12 cellular contexts compared by ENCODE assay signal in genomic region chr3:186220365-186220764, GRCh38.
DNase-seq lines count a peak whose midpoint lies in the region; ATAC-seq and TF ChIP-seq lines count a peak whose summit lies in the region.
"Had no signal": no experiment of that assay in that cellular context is flagged by ENCODE, and none has a peak within 500 bp of the region (broad histone marks: within the 10 kb centered on the region; RNA-seq: fewer than 3 reads in every experiment).

No MANE protein-coding gene starts in this region.

- H3K4me1 ChIP-seq in esophagus squamous epithelium, result peaks cover 0 to 25% (median 7%) of the 10 kb centered on the region in 3 donors

- peak in 1 of 2 donors; percentile 20 for DNase-seq in activated naive CD4-positive, alpha-beta T cell treated with anti-CD3 and anti-CD28 coated beads, Interleukin-2, amount 50 U/mL, for 72 hours (ENCODE audit: low spot score in 2 of 2)
- DNase-seq in activated naive CD4-positive, alpha-beta T cell treated with Interleukin-2 at 50 U/mL for 16 hours, result no peak
- DNase-seq in RKO (ENCODE audit: low spot score) (peak; percentile 62), esophagus squamous epithelium (lab: John Stamatoyannopoulos, UW) (no peak), NCI-H524 (lab: John Stamatoyannopoulos, UW) (no peak), ureter (ENCODE audit: low spot score) (no peak), left colon (no peak)
- DNase-seq in stimulated activated CD8-positive, alpha-beta memory T cell treated with anti-CD3 and anti-CD28 coated beads, Interleukin-4, amount 100 ng/mL, for 48 hours, result peak; percentile 39
- DNase-seq: activated CD4-positive, alpha-beta T cell treated with anti-CD3 and anti-CD28 coated beads, Interleukin-2, amount 10 ng/mL, durations not matched to agents 24 days and 14 days; NCI-H510A treated with DMSO at 0.1 percent for 48 hours; RPMI8226; stomach had no signal

- H3K4me3 ChIP-seq in esophagus squamous epithelium, result no peak overlapping the region
- H3K4me3 ChIP-seq: stomach had no signal

- H3K9me3 ChIP-seq in esophagus squamous epithelium, result no peaks in the 10 kb centered on the region
- H3K9me3 ChIP-seq: stomach had no signal

- 57 to 72% methylated on average over 6 of the region's 6 CpGs for WGBS in esophagus squamous epithelium, 2 donors

- no peaks in the 10 kb centered on the region for H3K36me3 ChIP-seq in esophagus squamous epithelium
- H3K36me3 ChIP-seq: stomach had no signal

- no peak overlapping the region for H3K27ac Mint-ChIP-seq in activated naive CD4-positive, alpha-beta T cell treated with anti-CD3 and anti-CD28 coated beads, Interleukin-2, amount 50 U/mL, for 72 hours
- H3K27ac Mint-ChIP-seq: activated CD4-positive, alpha-beta T cell treated with anti-CD3 and anti-CD28 coated beads, Interleukin-2, amount 10 ng/mL, durations not matched to agents 24 days and 14 days had no signal

- intact Hi-C loops in esophagus squamous epithelium (cut with DNase I) (no loop called here), left colon (cut with DNase I, micrococcal nuclease) (no loop called here)

- H3K27me3 ChIP-seq in esophagus squamous epithelium, result peaks cover 0 to 14% (median 0%) of the 10 kb centered on the region in 4 donors
- H3K27me3 ChIP-seq: stomach had no signal

- no peaks in the 10 kb centered on the region for H3K36me3 Mint-ChIP-seq in activated naive CD4-positive, alpha-beta T cell treated with anti-CD3 and anti-CD28 coated beads, Interleukin-2, amount 50 U/mL, for 72 hours

- H3K27ac ChIP-seq in esophagus squamous epithelium, result peak overlapping the region in 3 of 4 donors; percentile 47 to 62 (median 60)

- no peak for TF ChIP-seq CTCF in esophagus squamous epithelium (IDR thresholded peaks at IDR 0.05)

- ATAC-seq in activated naive CD4-positive, alpha-beta T cell treated with anti-CD3 and anti-CD28 coated beads, Interleukin-2, amount 50 U/mL, for 72 hours, result peak; percentile 56 to 60
- ATAC-seq in left colon, result no peak

- TF ChIP-seq POLR2A in esophagus squamous epithelium (IDR thresholded peaks at IDR 0.05), result no peak

- peaks cover 0 to 2% of the 10 kb centered on the region in 2 donors for H3K9me3 Mint-ChIP-seq in activated naive CD4-positive, alpha-beta T cell treated with anti-CD3 and anti-CD28 coated beads, Interleukin-2, amount 50 U/mL, for 72 hours
- H3K9me3 Mint-ChIP-seq: activated CD4-positive, alpha-beta T cell treated with anti-CD3 and anti-CD28 coated beads, Interleukin-2, amount 10 ng/mL, durations not matched to agents 24 days and 14 days had no signal

Comparison
In these comparisons a context has a peak if more than half of its experiments do, and no peak if none do; other contexts are left out.
1. DNase-seq: peak in RKO (single experiment) and stimulated activated CD8-positive, alpha-beta memory T cell treated with anti-CD3 and anti-CD28 coated beads, Interleukin-4, amount 100 ng/mL, for 48 hours (single experiment); none in activated naive CD4-positive, alpha-beta T cell treated with Interleukin-2 at 50 U/mL for 16 hours (single experiment), esophagus squamous epithelium (single experiment), NCI-H524 (0 of 2), ureter (single experiment) and left colon (0 of 2).